Comparison of ENCODE assay signal across 25 cellular contexts in the genomic region with DNA sequence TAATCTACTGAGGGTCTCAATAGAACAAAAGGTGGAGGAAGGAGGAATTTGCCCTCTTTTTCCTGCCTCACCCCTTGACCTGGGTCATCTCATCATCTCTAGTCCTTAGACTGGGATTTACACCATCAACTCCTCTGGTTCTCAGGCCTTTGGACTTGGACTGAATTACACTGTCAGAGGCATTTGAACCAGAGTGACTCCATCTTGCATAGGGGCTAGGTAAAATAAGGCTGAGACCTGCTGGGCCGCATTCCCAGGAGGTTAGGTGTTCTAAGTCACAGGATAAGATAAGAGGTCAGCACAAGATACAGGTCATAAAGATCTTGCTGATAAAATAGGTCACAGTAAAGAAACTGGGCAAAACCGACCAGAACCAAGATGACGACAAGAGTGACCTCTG.
DNase-seq lines count a peak whose midpoint lies in the region; ATAC-seq, FAIRE-seq and TF ChIP-seq lines count a peak whose summit lies in the region.
"Had no signal": no experiment of that assay in that cellular context is flagged by ENCODE, and none has a peak within 500 bp of the region (broad histone marks: within the 10 kb centered on the region; RNA-seq: fewer than 3 reads in every experiment).

No MANE protein-coding gene starts in this region.

- peak overlapping the region; percentile 27 for H2AK5ac ChIP-seq in trophoblast cell (ENCODE audit: low read length)

- no peak overlapping the region for H2BK5ac ChIP-seq in trophoblast cell (ENCODE audit: low read depth, low read length, poor library complexity)

- no peaks in the 10 kb centered on the region for H4K20me1 ChIP-seq in K562 (replicated peaks; ENCODE audit: control insufficient read depth, insufficient read depth, low read length)
- H4K20me1 ChIP-seq: BLaER1 had no signal

- H3K4me3 ChIP-seq in Caco-2 (ENCODE audit: low read depth, low read length) = no peak overlapping the region
- H3K4me3 ChIP-seq in K562 = no peak overlapping the region
- no peak overlapping the region for H3K4me3 ChIP-seq in trophoblast cell (ENCODE audit: low read depth, low read length)
- H3K4me3 ChIP-seq: A549, BLaER1, GM23338 had no signal

- CTCF ChIA-PET in Caco-2 (lab: Charles Lee) = no interaction called here
- CTCF ChIA-PET in K562 (lab: Yijun Ruan, JAX; ENCODE audit: low intra/inter-chr PET ratio) = no interaction called here

- H2BK120ac ChIP-seq in trophoblast cell (ENCODE audit: insufficient read depth, low read length, poor library complexity) = peak overlapping the region; percentile 61

- no peak for TF ChIP-seq RAD21 in K562 (CRISPR knock-in tag; conservative IDR thresholded peaks at IDR 0.05 in 1 of 2, IDR thresholded peaks at IDR 0.05 in 1 of 2)

- no peaks in the 10 kb centered on the region for H3K79me2 ChIP-seq in K562 (ENCODE audit: control insufficient read depth, insufficient read depth, low read length)
- no peaks in the 10 kb centered on the region for H3K79me2 ChIP-seq in trophoblast cell (ENCODE audit: control insufficient read depth, insufficient read depth, low read length, poor library complexity)

- H2AFZ ChIP-seq in K562 (ENCODE audit: low read depth, low read length) (no peak overlapping the region), trophoblast cell (ENCODE audit: insufficient read depth, low read length, poor library complexity) (no peak overlapping the region)
- H2AFZ ChIP-seq: GM23338 had no signal

- H3K79me1 ChIP-seq in trophoblast cell (ENCODE audit: low read length) = peaks cover 21% of the 10 kb centered on the region

- H3K9ac ChIP-seq in K562 (ENCODE audit: insufficient read depth in 1 of 2, low read depth in 2 of 2, low read length in 2 of 2) = no peak overlapping the region
- no peak overlapping the region for H3K9ac ChIP-seq in trophoblast cell (ENCODE audit: low read length)
- H3K9ac ChIP-seq: BLaER1, KMS-11 had no signal

- H3K23ac ChIP-seq in trophoblast cell (ENCODE audit: low read length) = no peak overlapping the region

- H3K9me1 ChIP-seq in K562 (ENCODE audit: control insufficient read depth, insufficient read depth, low read length) = no peaks in the 10 kb centered on the region

- H3K4ac ChIP-seq in trophoblast cell (ENCODE audit: low read depth, low read length) = no peak overlapping the region

- no peak overlapping the region for H3K27ac ChIP-seq in K562 (ENCODE audit: extremely low read depth, low read depth, low read length)
- peak overlapping the region; percentile 62 for H3K27ac ChIP-seq in trophoblast cell (ENCODE audit: low read depth, low read length)
- H3K27ac ChIP-seq: 22Rv1, A549, BLaER1, KMS-11 had no signal

- TF ChIP-seq CTCF in Caco-2 (IDR thresholded peaks at IDR 0.05; ENCODE audit: insufficient read depth in 1 of 2, low read depth in 1 of 2, low read length in 1 of 2, severe bottlenecking in 1 of 2, unreplicated experiment in 1 of 2) = no peak
- TF ChIP-seq CTCF in K562 (IDR thresholded peaks at IDR 0.05 in 2 of 3, conservative IDR thresholded peaks at IDR 0.05 in 1 of 3; ENCODE audit: insufficient read depth in 2 of 3, low read depth in 1 of 3, low read length in 3 of 3) = no peak

- peaks cover 15% of the 10 kb centered on the region for H3K9me3 ChIP-seq in Caco-2
- H3K9me3 ChIP-seq in K562 (replicated peaks; ENCODE audit: control insufficient read depth, insufficient read depth, low read depth, low read length) = no peaks in the 10 kb centered on the region
- H3K9me3 ChIP-seq in trophoblast cell (ENCODE audit: insufficient read depth, low read depth, low read length) = no peaks in the 10 kb centered on the region
- H3K9me3 ChIP-seq: A549 had no signal

- peak overlapping the region; percentile 33 for H2BK12ac ChIP-seq in trophoblast cell (ENCODE audit: low read length)

- H3K27me3 ChIP-seq in Caco-2 (replicated peaks; ENCODE audit: control insufficient read depth, insufficient read depth, low read length) = no peaks in the 10 kb centered on the region; the same call in 1 of the 2 replicates
- H3K27me3 ChIP-seq in K562 (ENCODE audit: control insufficient read depth in 2 of 2, insufficient read depth in 2 of 2, low read length in 2 of 2) = 0 out of 5 replicates have a peak, but pooled peaks cover 0 to 4% of the 10 kb centered on the region in 2 experiments
- H3K27me3 ChIP-seq in trophoblast cell (ENCODE audit: insufficient read depth, low read length) = no peaks in the 10 kb centered on the region
- H3K27me3 ChIP-seq: BLaER1 had no signal

- H3K18ac ChIP-seq in trophoblast cell (ENCODE audit: low read length) = no peak overlapping the region

- ATAC-seq in K562 = no peak
- peak; percentile 16 for ATAC-seq in left colon
- ATAC-seq in HG03025 (IDR thresholded peaks at IDR 0.05; ENCODE audit: low FRiP score, unreplicated experiment) = no peak
- ATAC-seq: A549, GM23338 had no signal

- POLR2A ChIA-PET in Caco-2 (lab: Charles Lee) (no interaction called here), K562 (lab: Yijun Ruan, JAX) (interaction anchor here (1.0 kb wide), 1 partner anchor 12 kb away, joined by 3 read pairs; no protein-coding TSS in a partner anchor)

- H4K91ac ChIP-seq in trophoblast cell (ENCODE audit: low read depth, low read length) = peak overlapping the region; percentile 42

- peaks cover 5% of the 10 kb centered on the region for H3K9me3 Mint-ChIP-seq in Caco-2 (ENCODE audit: unreplicated experiment)
- H3K9me3 Mint-ChIP-seq: GM23338, HFFc6 had no signal

- H3K14ac ChIP-seq in trophoblast cell (ENCODE audit: low read length) = peak overlapping the region; percentile 0

- H3K4me1 ChIP-seq in Caco-2 (peaks cover 62% of the 10 kb centered on the region), K562 (replicated peaks in 1 of 2; ENCODE audit: control insufficient read depth in 2 of 2, insufficient read depth in 2 of 2, low read length in 2 of 2) (no peaks in the 10 kb centered on the region), trophoblast cell (ENCODE audit: control insufficient read depth in 1 of 2, insufficient read depth in 2 of 2, low read length in 2 of 2) (peaks cover 28% of the 10 kb centered on the region in 2 experiments)
- H3K4me1 ChIP-seq: A549 had no signal

- FAIRE-seq in K562 (lab: Jason Lieb, UNC) = no peak
- FAIRE-seq: A549, G401.6, GM12891, GM18507, H54 had no signal

- peak; percentile 81 to 90 for DNase-seq in Caco-2
- no peak for DNase-seq in K562 (ENCODE audit: extremely low read depth in 1 of 4, low spot score in 3 of 4)
- DNase-seq in left colon = no peak
- peak; percentile 91 to 95 for DNase-seq in trophoblast cell
- no peak for DNase-seq in NCI-H2029 (lab: John Stamatoyannopoulos, UW)
- no peak for DNase-seq in DMS 273 (lab: John Stamatoyannopoulos, UW; ENCODE audit: unreplicated experiment)
- DNase-seq: Calu3; CD4-positive, alpha-beta memory T cell; DMS 273 treated with DMSO at 0.1 percent for 48 hours; DMS53; DND-41; EL; HCEC 1CT; HFFc6 had no signal

- 35% methylated on average over 3 of the region's 3 CpGs for WGBS in K562 (ENCODE audit: insufficient coverage, low coverage, missing lambda C conversion rate)
- no CpG with 5 or more reads among the region's 3 CpGs for WGBS in trophoblast cell (ENCODE audit: extremely low coverage, insufficient coverage, insufficient read length)

- H3K4me2 ChIP-seq in K562 (ENCODE audit: insufficient read depth, low read length) = no peak overlapping the region
- H3K4me2 ChIP-seq in trophoblast cell (ENCODE audit: low read length) = no peak overlapping the region
- H3K4me2 ChIP-seq: A549, BLaER1, GM23338, KMS-11 had no signal

- H3K36me3 Mint-ChIP-seq in Caco-2 (ENCODE audit: insufficient read depth, unreplicated experiment) = peaks cover 34% of the 10 kb centered on the region
- H3K36me3 Mint-ChIP-seq: CD14-positive monocyte had no signal

- no peak for TF ChIP-seq EP300 in K562 (IDR thresholded peaks at IDR 0.05; ENCODE audit: low read length)

- peaks cover 48% of the 10 kb centered on the region for H3K4me1 Mint-ChIP-seq in Caco-2 (ENCODE audit: low read depth, unreplicated experiment)

- BruUV-seq in Caco-2 (replicated peaks; lab: Mats Ljungman, UMichigan) (no TSS peak), K562 (replicated peaks; lab: Mats Ljungman, UMichigan) (no TSS peak)

- TF ChIP-seq POLR2A in K562 (conservative IDR thresholded peaks at IDR 0.05) = no peak

- H3K36me3 ChIP-seq in Caco-2 (ENCODE audit: control insufficient read depth, insufficient read depth, low read length) (no peaks in the 10 kb centered on the region), K562 (ENCODE audit: control insufficient read depth, insufficient read depth, low read length) (no peaks in the 10 kb centered on the region), trophoblast cell (ENCODE audit: control insufficient read depth in 1 of 2, insufficient read depth in 2 of 2, low read length in 2 of 2) (no peaks in the 10 kb centered on the region)
- H3K36me3 ChIP-seq: BLaER1 had no signal

- in situ Hi-C loops in K562 (cut with MboI) = no loop called here

- no peak overlapping the region for H4K12ac ChIP-seq in trophoblast cell (ENCODE audit: low read depth, low read length)

- intact Hi-C loops in Caco-2 (cut with micrococcal nuclease; ENCODE audit: unreplicated experiment) (loop anchor here (1.0 to 10.0 kb wide), 3 partner anchors 84 to 161 kb away; a partner anchor contains a TSS), K562 (cut with micrococcal nuclease) (no loop called here), left colon (cut with DNase I, micrococcal nuclease) (no loop called here)

- peak overlapping the region; percentile 97 for H3K27ac Mint-ChIP-seq in Caco-2 (ENCODE audit: unreplicated experiment)
- H3K27ac Mint-ChIP-seq: CD14-positive monocyte, GM23338, HFFc6 had no signal

- no peaks in the 10 kb centered on the region for H3K27me3 Mint-ChIP-seq in Caco-2 (ENCODE audit: insufficient read depth, unreplicated experiment)

- H4K8ac ChIP-seq in trophoblast cell (ENCODE audit: low read depth, low read length) = no peak overlapping the region

- H3K4me3 Mint-ChIP-seq in Caco-2 (ENCODE audit: unreplicated experiment) = peak overlapping the region; percentile 52
- H3K4me3 Mint-ChIP-seq: CD14-positive monocyte; CD4-positive, alpha-beta memory T cell; GM23338; HFFc6 had no signal

TF ChIP-seq in K562, 482 proteins besides CTCF, POLR2A, EP300 and RAD21 (continues in another document):
- TF ChIP-seq, protein P1, sequence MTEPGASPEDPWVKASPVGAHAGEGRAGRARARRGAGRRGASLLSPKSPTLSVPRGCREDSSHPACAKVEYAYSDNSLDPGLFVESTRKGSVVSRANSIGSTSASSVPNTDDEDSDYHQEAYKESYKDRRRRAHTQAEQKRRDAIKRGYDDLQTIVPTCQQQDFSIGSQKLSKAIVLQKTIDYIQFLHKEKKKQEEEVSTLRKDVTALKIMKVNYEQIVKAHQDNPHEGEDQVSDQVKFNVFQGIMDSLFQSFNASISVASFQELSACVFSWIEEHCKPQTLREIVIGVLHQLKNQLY (CRISPR knock-in tag; conservative IDR thresholded peaks at IDR 0.05) = no peak
- TF ChIP-seq, protein P2, sequence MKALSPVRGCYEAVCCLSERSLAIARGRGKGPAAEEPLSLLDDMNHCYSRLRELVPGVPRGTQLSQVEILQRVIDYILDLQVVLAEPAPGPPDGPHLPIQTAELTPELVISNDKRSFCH (CRISPR knock-in tag; IDR thresholded peaks at IDR 0.05) = no peak
- TF ChIP-seq, protein P2 (tag; IDR thresholded peaks at IDR 0.05) = peak; percentile 57; the same call in 1 of the 2 replicates

Comparison
In these comparisons a context has a peak if more than half of its experiments do, and no peak if none do; other contexts are left out.
1. DNase-seq: peak in Caco-2 (2 of 2) and trophoblast cell (2 of 2); none in K562 (0 of 4), left colon (0 of 2), NCI-H2029 (single experiment) and DMS 273 (single experiment).